ENCODE assay signal across 12 cellular contexts in the genomic region with DNA sequence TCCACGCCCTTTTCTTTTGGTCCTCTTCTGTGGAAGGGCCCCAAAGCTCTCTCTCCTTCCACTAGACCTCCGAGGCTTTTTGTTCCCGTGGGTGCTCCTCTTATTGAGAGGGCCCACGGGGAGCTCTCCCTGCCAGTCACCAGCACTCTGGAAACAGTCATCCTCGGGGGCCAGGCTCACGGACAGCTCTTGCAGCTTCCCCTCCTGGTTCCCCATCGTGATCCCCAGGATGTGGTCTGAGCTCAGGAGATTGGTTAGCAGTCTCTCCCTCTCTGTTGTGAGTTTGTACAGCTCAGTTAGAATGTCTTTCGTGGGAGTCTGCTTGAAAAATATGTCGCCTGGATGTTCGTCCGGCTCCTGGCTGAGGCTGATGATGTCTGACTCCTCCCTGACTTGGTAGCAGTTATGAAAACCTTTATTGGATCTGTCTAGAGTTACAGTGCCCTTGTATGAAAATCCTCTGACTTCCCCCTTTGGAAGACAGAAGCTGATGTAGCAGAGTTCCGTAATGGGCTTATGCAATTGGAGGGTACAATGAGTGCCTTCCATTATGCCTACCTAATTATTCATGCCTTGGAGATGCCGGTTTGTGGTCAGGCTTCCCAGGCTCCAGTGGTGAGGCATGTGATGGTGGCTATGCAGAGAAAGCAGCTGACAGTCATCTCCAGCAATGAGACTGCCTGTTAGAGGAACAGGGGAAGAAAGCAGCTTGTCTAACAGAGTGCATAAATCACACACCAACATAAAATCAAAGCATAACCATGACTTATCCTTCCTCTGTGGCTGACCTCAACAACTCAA. TPM values are rescaled to one million over a fixed set of nuclear protein-coding genes. Genes with fewer than 3 reads are reported as not detected.
DNase-seq lines count a peak whose midpoint lies in the region; ATAC-seq, FAIRE-seq and TF ChIP-seq lines count a peak whose summit lies in the region.
"Had no signal": no experiment of that assay in that cellular context is flagged by ENCODE, and none has a peak within 500 bp of the region (broad histone marks: within the 10 kb centered on the region; RNA-seq: fewer than 3 reads in every experiment).

No MANE protein-coding gene starts in this region.

- H3K27me3 Mint-ChIP-seq in naive thymus-derived CD4-positive, alpha-beta T cell, result peaks cover 0 to 17% (median 4%) of the 10 kb centered on the region in 5 donors
- H3K27me3 Mint-ChIP-seq: CD4-positive, alpha-beta T cell had no signal

- POLR2A ChIA-PET in naive thymus-derived CD4-positive, alpha-beta T cell (lab: Charles Lee), result no interaction called here

- DNase-seq in AG09309 (ENCODE audit: low read depth), result peak; percentile 71
- peak; percentile 94 to 98 for DNase-seq in NCI-H526 (lab: John Stamatoyannopoulos, UW)
- DNase-seq in epithelial cell of esophagus (ENCODE audit: low read depth), result peak; percentile 54
- DNase-seq in naive thymus-derived CD4-positive, alpha-beta T cell, result no peak
- DNase-seq in stimulated activated CD4-positive, alpha-beta T cell treated with anti-CD3 and anti-CD28 coated beads, Interleukin-2, amount 100 ng/mL, for 24 hours, result no peak
- no peak for DNase-seq in GM12891 (ENCODE audit: insufficient read length, low spot score)
- DNase-seq: activated CD8-positive, alpha-beta T cell treated with anti-CD3 and anti-CD28 coated beads for 36 hours; CD4-positive, alpha-beta T cell; NCI-H2029 had no signal

- H3K4me1 Mint-ChIP-seq in naive thymus-derived CD4-positive, alpha-beta T cell, result peaks cover 0 to 37% (median 20%) of the 10 kb centered on the region in 7 donors

- no peaks in the 10 kb centered on the region for H3K9me3 ChIP-seq in naive thymus-derived CD4-positive, alpha-beta T cell (ENCODE audit: control insufficient read depth in 2 of 3, low read length in 3 of 3)

- no peaks in the 10 kb centered on the region for H3K9me3 Mint-ChIP-seq in naive thymus-derived CD4-positive, alpha-beta T cell
- H3K9me3 Mint-ChIP-seq: activated CD8-positive, alpha-beta T cell treated with anti-CD3 and anti-CD28 coated beads for 36 hours; CD4-positive, alpha-beta T cell had no signal

- H3K4me3 ChIP-seq in AG09309 (ENCODE audit: control insufficient read depth, low read depth, low read length) (no peak overlapping the region), epithelial cell of esophagus (ENCODE audit: low read length) (no peak overlapping the region)
- H3K4me3 ChIP-seq in naive thymus-derived CD4-positive, alpha-beta T cell (ENCODE audit: low read length), result no peak overlapping the region

- H3K4me1 ChIP-seq in naive thymus-derived CD4-positive, alpha-beta T cell (ENCODE audit: control insufficient read depth in 2 of 2, insufficient read depth in 2 of 2, low read length in 2 of 2), result peaks cover 0 to 3% of the 10 kb centered on the region in 2 donors

- intact Hi-C loops in naive thymus-derived CD4-positive, alpha-beta T cell (cut with micrococcal nuclease), result loop anchor here in 1 of 2 donors (5.0 kb wide), 1 partner anchor 73 kb away; no protein-coding TSS in a partner anchor

- TF ChIP-seq POLR2A in GM12891 (IDR thresholded peaks at IDR 0.05; ENCODE audit: low read depth, low read length), result no peak

- H3K4me3 Mint-ChIP-seq in naive thymus-derived CD4-positive, alpha-beta T cell, result no peak overlapping the region
- H3K4me3 Mint-ChIP-seq: activated CD8-positive, alpha-beta T cell treated with anti-CD3 and anti-CD28 coated beads for 36 hours; CD4-positive, alpha-beta T cell had no signal

- H3K36me3 ChIP-seq in naive thymus-derived CD4-positive, alpha-beta T cell (ENCODE audit: control insufficient read depth in 2 of 3, insufficient read depth in 3 of 3, low read length in 3 of 3), result no peaks in the 10 kb centered on the region

- peak; percentile 71 for ATAC-seq in naive thymus-derived CD4-positive, alpha-beta T cell
- ATAC-seq in GM21360 (IDR thresholded peaks at IDR 0.05; ENCODE audit: unreplicated experiment), result no peak
- no peak for ATAC-seq in GM19395 (IDR thresholded peaks at IDR 0.05; ENCODE audit: unreplicated experiment)
- ATAC-seq: activated CD8-positive, alpha-beta T cell treated with anti-CD3 and anti-CD28 coated beads for 36 hours had no signal

- no peak for FAIRE-seq in GM12891 (lab: Jason Lieb, UNC)
- FAIRE-seq: H1 had no signal

- CTCF ChIA-PET in naive thymus-derived CD4-positive, alpha-beta T cell (lab: Charles Lee), result no interaction called here

- H3K36me3 Mint-ChIP-seq in naive thymus-derived CD4-positive, alpha-beta T cell, result no peaks in the 10 kb centered on the region

- H3K27me3 ChIP-seq in naive thymus-derived CD4-positive, alpha-beta T cell (ENCODE audit: control insufficient read depth in 2 of 2, insufficient read depth in 2 of 2, low read length in 2 of 2), result no peaks in the 10 kb centered on the region

- peak overlapping the region in 3 of 9 donors; percentile 4 to 22 (median 8) for H3K27ac Mint-ChIP-seq in naive thymus-derived CD4-positive, alpha-beta T cell
- H3K27ac Mint-ChIP-seq: activated CD8-positive, alpha-beta T cell treated with anti-CD3 and anti-CD28 coated beads for 36 hours; CD4-positive, alpha-beta T cell had no signal

- no peak overlapping the region for H3K27ac ChIP-seq in naive thymus-derived CD4-positive, alpha-beta T cell (ENCODE audit: low read depth, low read length)

- TF ChIP-seq CTCF in AG09309 (IDR thresholded peaks at IDR 0.05; ENCODE audit: control insufficient read depth, insufficient read depth, low read depth, low read length, missing control alignments) (no peak), epithelial cell of esophagus (IDR thresholded peaks at IDR 0.05; ENCODE audit: insufficient read depth, low read depth, low read length, missing control alignments) (no peak)

TF ChIP-seq in GM12891, 5 proteins besides CTCF, POLR2A, EP300 and RAD21:
- TF ChIP-seq SPI1 (IDR thresholded peaks at IDR 0.05; ENCODE audit: low read depth, low read length), result no peak
- no peak for TF ChIP-seq PAX5 (IDR thresholded peaks at IDR 0.05; ENCODE audit: insufficient read depth, low read length, severe bottlenecking)
- TF ChIP-seq POU2F2 (IDR thresholded peaks at IDR 0.05; ENCODE audit: low read depth, low read length), result no peak
- no peak for TF ChIP-seq POLR2AphosphoS5 (IDR thresholded peaks at IDR 0.05; ENCODE audit: low read depth, low read length)
- no peak for TF ChIP-seq TAF1 (IDR thresholded peaks at IDR 0.05; ENCODE audit: low read depth, low read length)

RNA-seq across cellular contexts. Expression of a gene that starts 39.9 kb away (rescaled TPM):
- 10 to 100 TPM in 2 of 5 experiments, under 1 TPM in 3; 0.02 to 32.2 (median 0.70) TPM for total RNA-seq in naive thymus-derived CD4-positive, alpha-beta T cell
- 1 to 10 TPM in 1 of 2 donors, not detected in 1; 1.4 TPM for polyA plus RNA-seq in naive thymus-derived CD4-positive, alpha-beta T cell
- 0.01 TPM for polyA plus RNA-seq in GM12891 (2012; ENCODE audit: low read depth, missing spikeins)

Comparison
In these comparisons a context has a peak if more than half of its experiments do, and no peak if none do; other contexts are left out.
1. DNase-seq: peak in AG09309 (single experiment), NCI-H526 (2 of 2) and epithelial cell of esophagus (single experiment); none in naive thymus-derived CD4-positive, alpha-beta T cell (0 of 9), stimulated activated CD4-positive, alpha-beta T cell treated with anti-CD3 and anti-CD28 coated beads, Interleukin-2, amount 100 ng/mL, for 24 hours (0 of 2) and GM12891 (single experiment).